In genomic region chr20:58692579-58693225, GRCh38 we compare ENCODE assay signal across 8 cellular contexts. TPM values are rescaled to one million over a fixed set of nuclear protein-coding genes. Genes with fewer than 3 reads are reported as not detected.
DNase-seq lines count a peak whose midpoint lies in the region; ATAC-seq, FAIRE-seq and TF ChIP-seq lines count a peak whose summit lies in the region.

NPEPL1 (plus strand) TSS chr20:58692800; CDS start chr20:58692901, 101 bp downstream.

- H3K9me3 ChIP-seq in pancreas: no peaks in the 10 kb centered on the region
- H3K9me3 ChIP-seq in transverse colon: no peaks in the 10 kb centered on the region

- FAIRE-seq in RCC 7860 (lab: Jason Lieb, UNC): no peak
- FAIRE-seq in frontal cortex (lab: Jason Lieb, UNC): no peak
- FAIRE-seq in pancreas (lab: Jason Lieb, UNC): no peak

- DNase-seq in RCC 7860 (ENCODE audit: low spot score) (peak; percentile 54), frontal cortex (ENCODE audit: low spot score in 2 of 2) (peak; percentile 86 to 91), pancreas (peak; percentile 53 to 88 (median 71)), transverse colon (peak; percentile 79)
- DNase-seq in activated gamma-delta T cell treated with anti-CD3 and anti-CD28 coated beads, Interleukin-2, amount 50 U/mL, for 16 hours (ENCODE audit: low read depth): peak; percentile 46

- TF ChIP-seq CTCF in pancreas (IDR thresholded peaks at IDR 0.05): no peak
- peak in 1 of 5 experiments; percentile 7 for TF ChIP-seq CTCF in transverse colon (IDR thresholded peaks at IDR 0.05)

- intact Hi-C loops in pancreas (cut with DNase I) (no loop called here), transverse colon (cut with DNase I; ENCODE audit: low total_unique reads) (loop anchor here (2.0 kb wide), 1 partner anchor 40 kb away; no protein-coding TSS in a partner anchor)

- H3K79me2 ChIP-seq in ACC112 (ENCODE audit: control insufficient read depth, insufficient read depth, low read length, unreplicated experiment): peaks cover 22% of the 10 kb centered on the region

- WGBS in pancreas, 2 donors: 2 to 3% methylated on average over 15 to 93 of the region's 93 CpGs
- 1% methylated on average over 31 of the region's 93 CpGs; no CpG with 5 or more reads in 1 of the 2 donors for WGBS in transverse colon (ENCODE audit: low coverage in 1 of 2), 2 donors

- ATAC-seq in GM18909 (IDR thresholded peaks at IDR 0.05; ENCODE audit: poor library complexity, unreplicated experiment) (peak; percentile 85), HG03175 (IDR thresholded peaks at IDR 0.05; ENCODE audit: unreplicated experiment) (peak; percentile 88), pancreas (peak; percentile 87 to 91 (median 90))

- H3K27me3 ChIP-seq in ACC112 (ENCODE audit: insufficient read depth, low read length) (no peaks in the 10 kb centered on the region), pancreas (no peaks in the 10 kb centered on the region), transverse colon (no peaks in the 10 kb centered on the region)

- TF ChIP-seq POLR2A in transverse colon (IDR thresholded peaks at IDR 0.05): no peak

- H2AFZ ChIP-seq in ACC112 (ENCODE audit: low read length, unreplicated experiment): peak within 1 kb of the TSS; percentile 100

- H3K4me1 ChIP-seq in ACC112 (ENCODE audit: control insufficient read depth, insufficient read depth, low read length, unreplicated experiment) (peaks cover 40% of the 10 kb centered on the region), pancreas (peaks cover 5 to 13% (median 8%) of the 10 kb centered on the region in 3 donors), transverse colon (peaks cover 15 to 34% (median 25%) of the 10 kb centered on the region in 4 donors)

- H3K27ac ChIP-seq in ACC112 (ENCODE audit: low read depth, low read length) (peak within 1 kb of the TSS; percentile 94), pancreas (peak within 1 kb of the TSS; percentile 57 to 84 (median 64)), transverse colon (peak within 1 kb of the TSS; percentile 87 to 96 (median 92))

- H3K4me3 ChIP-seq in ACC112 (ENCODE audit: low read depth, low read length) (peak within 1 kb of the TSS; percentile 88), pancreas (peak within 1 kb of the TSS; percentile 23 to 59 (median 39)), transverse colon (peak within 1 kb of the TSS; percentile 46 to 53 (median 48))

- in situ Hi-C loops in transverse colon (cut with MboI; ENCODE audit: low pct_ligation_motif_present in 1 of 4, low pct_unique_long_range_greater_than_20kb in 1 of 4, low sequenced_read_pairs in 3 of 4): no loop called here

- no peak for TF ChIP-seq EP300 in transverse colon (IDR thresholded peaks at IDR 0.05; ENCODE audit: low read depth)

- H3K36me3 ChIP-seq in ACC112 (ENCODE audit: insufficient read depth, low read length) (no peaks in the 10 kb centered on the region; the same call in 1 of the 2 replicates), pancreas (peaks cover 0 to 22% (median 0%) of the 10 kb centered on the region in 3 donors), transverse colon (peaks cover 0 to 6% (median 0%) of the 10 kb centered on the region in 4 donors)

RNA-seq across cellular contexts. Expression of gene NPEPL1, which starts in this region (rescaled TPM):
- 10.2 TPM for total RNA-seq in frontal cortex
- total RNA-seq in pancreas: 10 to 100 TPM; 12.4 to 18.1 (median 17.3) TPM
- polyA plus RNA-seq in pancreas: 10 to 100 TPM; 73.8 to 77.8 TPM
- total RNA-seq in transverse colon: 100 to 1,000 TPM in 1 of 4 donors, 10 to 100 TPM in 3; 33.3 to 109 (median 66.9) TPM

Comparison
In these comparisons a context has a peak if more than half of its experiments do, and no peak if none do; other contexts are left out.
1. Peak in every context shown above with its lines: DNase-seq, ATAC-seq, H3K4me3 ChIP-seq and H3K27ac ChIP-seq.